ENCODE assay signal across 19 cellular contexts in the genomic region with DNA sequence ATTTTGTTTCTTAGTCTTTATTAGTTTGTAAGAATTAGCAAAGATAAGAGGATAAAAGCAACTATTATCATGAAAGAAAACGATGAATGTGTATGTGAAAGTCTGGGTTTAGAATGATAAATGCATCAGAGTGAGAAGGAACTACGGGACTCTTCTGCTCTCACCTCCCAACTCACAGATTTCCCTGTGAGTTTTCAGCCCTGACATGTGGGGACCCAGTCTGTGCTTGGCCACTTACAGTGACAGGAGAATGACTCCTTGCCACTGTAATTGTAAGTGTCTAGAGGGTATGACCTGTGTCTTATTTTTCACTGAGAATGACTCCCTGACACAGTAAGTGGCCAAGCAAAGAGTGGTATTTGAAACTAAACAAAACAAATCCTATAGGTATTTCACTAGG. TPM values are rescaled to one million over a fixed set of nuclear protein-coding genes. Genes with fewer than 3 reads are reported as not detected.
DNase-seq lines count a peak whose midpoint lies in the region; ATAC-seq, FAIRE-seq and TF ChIP-seq lines count a peak whose summit lies in the region.
"Had no signal": no experiment of that assay in that cellular context is flagged by ENCODE, and none has a peak within 500 bp of the region (broad histone marks: within the 10 kb centered on the region; RNA-seq: fewer than 3 reads in every experiment).

No MANE protein-coding gene starts in this region.

- TF ChIP-seq POLR2A in GM12878 (IDR thresholded peaks at IDR 0.05; ENCODE audit: low read depth, low read length) (no peak), spleen (IDR thresholded peaks at IDR 0.05) (no peak), ovary (IDR thresholded peaks at IDR 0.05) (no peak)

- H3K4me3 Mint-ChIP-seq in activated CD8-positive, alpha-beta memory T cell treated with anti-CD3 and anti-CD28 coated beads, Interleukin-2, amount 10 ng/mL, durations not matched to agents 7 days and 5 days = peak overlapping the region; percentile 92
- H3K4me3 Mint-ChIP-seq: activated CD4-positive, alpha-beta memory T cell treated with anti-CD3 and anti-CD28 coated beads for 36 hours; activated naive CD8-positive, alpha-beta T cell; CD4-positive, alpha-beta T cell; endodermal cell; WTC11 had no signal

- RAD21 ChIA-PET in GM12878 (lab: Charles Lee; ENCODE audit: unreplicated experiment) = interaction anchor here (1.8 to 7.9 kb wide), 4 partner anchors 9 to 54 kb away, joined by 5 to 172 read pairs (median 74); no protein-coding TSS in a partner anchor

- no peak overlapping the region for H3K27ac Mint-ChIP-seq in activated CD8-positive, alpha-beta memory T cell treated with anti-CD3 and anti-CD28 coated beads, Interleukin-2, amount 10 ng/mL, durations not matched to agents 7 days and 5 days
- H3K27ac Mint-ChIP-seq: activated CD4-positive, alpha-beta memory T cell treated with anti-CD3 and anti-CD28 coated beads for 36 hours; activated naive CD8-positive, alpha-beta T cell; endodermal cell; WTC11 had no signal

- no peak for DNase-seq in activated CD8-positive, alpha-beta memory T cell treated with anti-CD3 and anti-CD28 coated beads, Interleukin-2, amount 10 ng/mL, durations not matched to agents 7 days and 5 days
- no peak for DNase-seq in activated CD8-positive, alpha-beta memory T cell treated with anti-CD3 and anti-CD28 coated beads for 24 hours
- DNase-seq in GM12865 (ENCODE audit: low read depth) (no peak), GM12878 (ENCODE audit: low read depth, low spot score) (no peak), spleen (no peak), AG08395 (ENCODE audit: low spot score) (no peak), ovary (no peak), NCI-H146 (lab: John Stamatoyannopoulos, UW) (no peak)
- DNase-seq: activated CD4-positive, alpha-beta memory T cell treated with anti-CD3 and anti-CD28 coated beads for 36 hours; CD4-positive, alpha-beta T cell; endodermal cell; NCI-H1417; stimulated activated CD4-positive, alpha-beta T cell treated with anti-CD3 and anti-CD28 coated beads, Interleukin-4, amount 100 ng/mL, for 4 hours; substantia nigra; T-helper 9 cell had no signal

- peaks cover 51% of the 10 kb centered on the region for H3K4me1 Mint-ChIP-seq in activated CD8-positive, alpha-beta memory T cell treated with anti-CD3 and anti-CD28 coated beads, Interleukin-2, amount 10 ng/mL, durations not matched to agents 7 days and 5 days

- FAIRE-seq in GM12878 (lab: Jason Lieb, UNC) = no peak

- H3K36me3 Mint-ChIP-seq in activated CD8-positive, alpha-beta memory T cell treated with anti-CD3 and anti-CD28 coated beads, Interleukin-2, amount 10 ng/mL, durations not matched to agents 7 days and 5 days = peaks cover 60% of the 10 kb centered on the region
- H3K36me3 Mint-ChIP-seq: activated CD4-positive, alpha-beta memory T cell treated with anti-CD3 and anti-CD28 coated beads for 36 hours had no signal

- H3K27ac ChIP-seq in GM12878 (ENCODE audit: control insufficient read depth, insufficient read depth) (peak overlapping the region; percentile 99), spleen (peak overlapping the region in 5 of 8 donors; percentile 36 to 97 (median 94)), ovary (no peak overlapping the region)
- H3K27ac ChIP-seq: SK-N-MC had no signal

- no peak for ATAC-seq in activated CD8-positive, alpha-beta memory T cell treated with anti-CD3 and anti-CD28 coated beads, Interleukin-2, amount 10 ng/mL, durations not matched to agents 7 days and 5 days
- no peak for ATAC-seq in GM12878
- ATAC-seq: left lobe of liver, WTC11 had no signal

- 57% methylated on average over 2 of the region's 2 CpGs for WGBS in GM12878 (ENCODE audit: insufficient coverage, insufficient replicate concordance, low lambda C conversion rate, missing lambda C conversion rate)
- 0 to 55% (median 3%) methylated on average over 2 of the region's 2 CpGs for WGBS in spleen, 5 donors
- 0 to 71% (median 1%) methylated on average over 2 of the region's 2 CpGs for WGBS in ovary, 3 donors

- no peaks in the 10 kb centered on the region for H3K9me3 Mint-ChIP-seq in activated CD8-positive, alpha-beta memory T cell treated with anti-CD3 and anti-CD28 coated beads, Interleukin-2, amount 10 ng/mL, durations not matched to agents 7 days and 5 days (ENCODE audit: low read depth)
- H3K9me3 Mint-ChIP-seq: activated CD4-positive, alpha-beta memory T cell treated with anti-CD3 and anti-CD28 coated beads for 36 hours had no signal

- BruUV-seq in GM12878 (replicated peaks; lab: Mats Ljungman, UMichigan) = no TSS peak

- H3K36me3 ChIP-seq in GM12878 (ENCODE audit: control insufficient read depth in 2 of 2, insufficient read depth in 2 of 2, low read length in 1 of 2) = peaks cover 11 to 23% of the 10 kb centered on the region in 2 experiments
- peaks cover 2 to 60% (median 36%) of the 10 kb centered on the region in 6 donors for H3K36me3 ChIP-seq in spleen
- no peaks in the 10 kb centered on the region for H3K36me3 ChIP-seq in ovary

- TF ChIP-seq EP300 in GM12878 (IDR thresholded peaks at IDR 0.05; ENCODE audit: borderline replicate concordance in 1 of 2, control insufficient read depth in 1 of 2, low read depth in 2 of 2, low read length in 2 of 2) (no peak), ovary (IDR thresholded peaks at IDR 0.05) (no peak)

- CTCF ChIA-PET in activated CD8-positive, alpha-beta memory T cell treated with anti-CD3 and anti-CD28 coated beads, Interleukin-2, amount 10 ng/mL, durations not matched to agents 7 days and 5 days (lab: Charles Lee) = interaction anchor here (1.3 kb wide), 1 partner anchor 56 kb away, joined by 3 read pairs; no protein-coding TSS in a partner anchor
- CTCF ChIA-PET in GM12878 (lab: Yijun Ruan, JAX) = interaction anchor here (0.8 to 6.0 kb wide), 9 partner anchors 20 to 116 kb away, joined by 3 to 59 read pairs (median 4); no protein-coding TSS in a partner anchor

- H3K79me2 ChIP-seq in GM12878 (ENCODE audit: control insufficient read depth, insufficient read depth, low read length) = peaks cover 69% of the 10 kb centered on the region

- H3K27me3 ChIP-seq in GM12878 (replicated peaks in 1 of 2; ENCODE audit: control insufficient read depth in 2 of 2, insufficient read depth in 2 of 2, low read length in 1 of 2) (no peaks in the 10 kb centered on the region), spleen (replicated peaks in 1 of 7) (no peaks in the 10 kb centered on the region), ovary (no peaks in the 10 kb centered on the region)

- TF ChIP-seq RAD21 in GM12878 (IDR thresholded peaks at IDR 0.05; ENCODE audit: insufficient read depth, low read depth, low read length) = no peak

- no peak overlapping the region for H2AFZ ChIP-seq in GM12878 (ENCODE audit: control insufficient read depth, low read depth, low read length)

- SMC1A ChIA-PET in GM12878 (lab: Charles Lee; ENCODE audit: uncharacterized antibody, unreplicated experiment) = interaction anchor here (1.1 to 8.9 kb wide), 10 partner anchors 9 to 54 kb away, joined by 3 to 176 read pairs (median 6); no protein-coding TSS in a partner anchor

- intact Hi-C loops in GM12878 (cut with micrococcal nuclease; ENCODE audit: unreplicated experiment) (no loop called here), spleen (cut with DNase I; ENCODE audit: low total_unique reads) (loop anchor here (5.0 kb wide), 1 partner anchor 54 kb away; no protein-coding TSS in a partner anchor), ovary (cut with DNase I) (no loop called here)

- H3K4me1 ChIP-seq in GM12878 (ENCODE audit: control insufficient read depth, insufficient read depth, low read length) = peaks cover 10% of the 10 kb centered on the region; the same call in 1 of the 2 replicates
- peaks cover 17 to 96% (median 62%) of the 10 kb centered on the region in 6 donors for H3K4me1 ChIP-seq in spleen
- H3K4me1 ChIP-seq in ovary (ENCODE audit: insufficient read depth) = no peaks in the 10 kb centered on the region

- no peaks in the 10 kb centered on the region for H4K20me1 ChIP-seq in GM12878 (ENCODE audit: control insufficient read depth, insufficient read depth)

- TF ChIP-seq CTCF in GM12865 (IDR thresholded peaks at IDR 0.05; ENCODE audit: insufficient read depth, low read depth, low read length, missing control alignments) (no peak), GM12878 (IDR thresholded peaks at IDR 0.05 in 2 of 3, conservative IDR thresholded peaks at IDR 0.05 in 1 of 3; ENCODE audit: control insufficient read depth in 2 of 3, extremely low read depth in 1 of 3, insufficient read depth in 1 of 3, low read depth in 3 of 3, low read length in 3 of 3) (no peak), spleen (IDR thresholded peaks at IDR 0.05 in 8 of 11, conservative IDR thresholded peaks at IDR 0.05 in 3 of 11) (no peak), ovary (IDR thresholded peaks at IDR 0.05) (no peak)

- no peaks in the 10 kb centered on the region for H3K27me3 Mint-ChIP-seq in activated CD8-positive, alpha-beta memory T cell treated with anti-CD3 and anti-CD28 coated beads, Interleukin-2, amount 10 ng/mL, durations not matched to agents 7 days and 5 days
- H3K27me3 Mint-ChIP-seq: activated naive CD8-positive, alpha-beta T cell; CD4-positive, alpha-beta T cell had no signal

- H3K4me3 ChIP-seq in GM12865 (ENCODE audit: low read depth, low read length) (peak overlapping the region; percentile 89), GM12878 (peak overlapping the region; percentile 94), spleen (peak overlapping the region in 7 of 8 donors; percentile 50 to 76 (median 54)), ovary (no peak overlapping the region)
- H3K4me3 ChIP-seq: SK-N-MC had no signal

- in situ Hi-C loops in GM12878 (cut with MboI) = loop anchor here (25.0 kb wide), 1 partner anchor 1591 kb away; no protein-coding TSS in a partner anchor

- H3K9me3 ChIP-seq in GM12878 (replicated peaks; ENCODE audit: control insufficient read depth, insufficient read depth, low read length) (peaks cover 2% of the 10 kb centered on the region; the same call in 2 of the 3 replicates), spleen (peaks cover 0 to 3% (median 0%) of the 10 kb centered on the region in 8 donors), ovary (no peaks in the 10 kb centered on the region)

- POLR2A ChIA-PET in GM12878 (lab: Charles Lee) = interaction anchor here (0.6 to 8.8 kb wide), 6 partner anchors 15 to 77 kb away, joined by 3 to 330 read pairs (median 18); partner anchors contain the start of gene HLA-DOA

- H3K9ac ChIP-seq in GM12878 (ENCODE audit: control insufficient read depth, insufficient read depth, low read length) = peak overlapping the region; percentile 87

- H3K4me2 ChIP-seq in GM12878 (ENCODE audit: control insufficient read depth, insufficient read depth) = peak overlapping the region; percentile 95

RNA-seq across cellular contexts. Expression of gene HLA-DPA1, which starts 2.5 kb away (rescaled TPM):
- 100 to 1,000 TPM; 276 to 299 TPM for total RNA-seq in activated CD8-positive, alpha-beta memory T cell treated with anti-CD3 and anti-CD28 coated beads, Interleukin-2, amount 10 ng/mL, durations not matched to agents 7 days and 5 days
- 426 and 443 TPM in 2 replicates for total RNA-seq in GM12878 (2013; cell fraction: nucleolus; rRNA removed)
- total RNA-seq in GM12878 (2014; rRNA removed) (1,084 and 1,097 TPM in 2 replicates), GM12878 (2014; rRNA removed; fragmentation: Illumina TruSeq; extraction: Trizol) (990 and 1,018 TPM in 2 replicates), GM12878 (2021) (707 and 749 TPM in 2 replicates), spleen (100 to 1,000 TPM; 253 to 621 (median 517) TPM), ovary (10 to 100 TPM; 11.8 to 62.0 (median 46.8) TPM)
- polyA plus RNA-seq in GM12878 (2011; ENCODE audit: low read depth) = 802 TPM
- polyA plus RNA-seq in GM12878 (2011; rRNA removed) (1,074 and 1,640 TPM in 2 replicates), GM12878 (2014; fragmentation: Illumina TruSeq; extraction: Trizol) (1,388 and 1,535 TPM in 2 replicates), GM12878 (2014; fragmentation: Nextera tagmentation; extraction: Ambion mirVana) (100 to 1,000 TPM; 508 to 665 TPM), GM12878 (2014; rRNA removed) (952 and 1,003 TPM in 2 replicates), GM12878 (2016; fragmentation: Nextera tagmentation; extraction: Ambion mirVana) (100 to 1,000 TPM; 640 to 684 TPM), spleen (100 to 1,000 TPM; 346 to 466 (median 352) TPM), ovary (100 to 1,000 TPM in 1 of 2 donors, 10 to 100 TPM in 1; 26.7 to 304 TPM)
- polyA plus RNA-seq in GM12878 (2011; cell fraction: cytosol; rRNA removed) = 1,290 and 1,476 TPM in 2 replicates
- 450 and 715 TPM in 2 replicates for polyA plus RNA-seq in GM12878 (2011; cell fraction: nucleus; rRNA removed)
- 953 and 1,333 TPM in 2 replicates for polyA plus RNA-seq in GM12878 (2012)
- polyA minus RNA-seq in GM12878 (2011; rRNA and poly(A)+ RNA removed) = 630 and 837 TPM in 2 replicates
- polyA minus RNA-seq in GM12878 (2011; cell fraction: cytosol; rRNA and poly(A)+ RNA removed) = 250 and 316 TPM in 2 replicates
- polyA minus RNA-seq in GM12878 (2011; cell fraction: nucleus; rRNA and poly(A)+ RNA removed) = 116 and 131 TPM in 2 replicates

RNA-seq across cellular contexts. Expression of gene HLA-DPB1, which starts 4.9 kb away (rescaled TPM):
- total RNA-seq in activated CD8-positive, alpha-beta memory T cell treated with anti-CD3 and anti-CD28 coated beads, Interleukin-2, amount 10 ng/mL, durations not matched to agents 7 days and 5 days = 100 to 1,000 TPM; 113 to 150 TPM
- total RNA-seq in GM12878 (2013; cell fraction: nucleolus; rRNA removed) = 134 and 137 TPM in 2 replicates
- total RNA-seq in GM12878 (2014; rRNA removed) (395 and 404 TPM in 2 replicates), GM12878 (2014; rRNA removed; fragmentation: Illumina TruSeq; extraction: Trizol) (285 and 287 TPM in 2 replicates), GM12878 (2021) (481 and 486 TPM in 2 replicates), spleen (100 to 1,000 TPM; 209 to 647 (median 414) TPM), ovary (10 to 100 TPM; 19.4 to 85.8 (median 44.7) TPM)
- polyA plus RNA-seq in GM12878 (2011; ENCODE audit: low read depth) = 254 TPM
- polyA plus RNA-seq in GM12878 (2011; rRNA removed) (292 and 430 TPM in 2 replicates), GM12878 (2014; fragmentation: Illumina TruSeq; extraction: Trizol) (226 and 305 TPM in 2 replicates), GM12878 (2014; fragmentation: Nextera tagmentation; extraction: Ambion mirVana) (100 to 1,000 TPM; 101 to 177 TPM), GM12878 (2014; rRNA removed) (675 and 740 TPM in 2 replicates), GM12878 (2016; fragmentation: Nextera tagmentation; extraction: Ambion mirVana) (100 to 1,000 TPM; 346 to 359 TPM), spleen (100 to 1,000 TPM; 543 to 817 (median 574) TPM), ovary (100 to 1,000 TPM in 1 of 2 donors, 10 to 100 TPM in 1; 39.5 to 120 TPM)
- 502 and 678 TPM in 2 replicates for polyA plus RNA-seq in GM12878 (2011; cell fraction: cytosol; rRNA removed)
- polyA plus RNA-seq in GM12878 (2011; cell fraction: nucleus; rRNA removed) = 323 and 407 TPM in 2 replicates
- polyA plus RNA-seq in GM12878 (2012) = 456 and 490 TPM in 2 replicates
- 225 and 371 TPM in 2 replicates for polyA minus RNA-seq in GM12878 (2011; rRNA and poly(A)+ RNA removed)
- polyA minus RNA-seq in GM12878 (2011; cell fraction: cytosol; rRNA and poly(A)+ RNA removed) = 92.2 and 105 TPM in 2 replicates
- polyA minus RNA-seq in GM12878 (2011; cell fraction: nucleus; rRNA and poly(A)+ RNA removed) = 45.3 and 62.7 TPM in 2 replicates

Comparison
In these comparisons a context has a peak if more than half of its experiments do, and no peak if none do; other contexts are left out.
1. H3K27ac ChIP-seq: peak in GM12878 (single experiment) and spleen (5 of 8); none in ovary (0 of 2).
2. RNA of gene HLA-DPA1, which starts 2.5 kb away (total RNA-seq): 426 to 1,097 TPM in GM12878, 253 to 621 TPM in spleen and 276 to 299 TPM in activated CD8-positive, alpha-beta memory T cell treated with anti-CD3 and anti-CD28 coated beads, Interleukin-2, amount 10 ng/mL, durations not matched to agents 7 days and 5 days; 11.8 to 62.0 TPM in ovary; every median in the first group is over 4 times any median in the second.